Comparison of ENCODE assay signal across 8 cellular contexts in the genomic region with DNA sequence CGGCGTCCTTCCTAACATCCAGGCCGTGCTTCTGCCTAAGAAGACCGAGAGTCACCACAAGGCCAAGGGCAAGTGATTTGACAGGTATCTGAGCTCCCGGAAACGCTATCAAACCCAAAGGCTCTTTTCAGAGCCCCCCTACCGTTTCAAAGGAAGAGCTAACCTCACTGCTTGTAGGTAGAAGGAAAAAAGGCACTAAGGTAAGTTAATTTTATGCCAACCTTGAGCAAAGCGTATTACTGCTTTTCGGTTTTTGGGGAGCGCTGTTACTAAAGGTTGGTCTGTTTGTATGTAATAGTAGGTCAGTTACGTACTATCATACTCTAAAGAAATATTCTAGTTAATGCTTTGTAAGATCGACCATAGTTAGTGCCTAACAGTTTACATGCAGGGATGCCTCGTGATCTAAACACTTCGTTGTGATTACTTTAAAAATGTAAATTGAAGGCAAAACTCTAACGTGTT. TPM values are rescaled to one million over a fixed set of nuclear protein-coding genes. Genes with fewer than 3 reads are reported as not detected.
DNase-seq lines count a peak whose midpoint lies in the region; ATAC-seq, FAIRE-seq and TF ChIP-seq lines count a peak whose summit lies in the region.

No MANE protein-coding gene starts in this region.

- peak overlapping the region; percentile 99 for H3K4me3 ChIP-seq in GM23248
- H3K4me3 ChIP-seq in brain microvascular endothelial cell (ENCODE audit: low read depth, low read length): peak overlapping the region; percentile 78
- peak overlapping the region; percentile 83 to 99 (median 85) for H3K4me3 ChIP-seq in HepG2 (replicated peaks in 1 of 3; ENCODE audit: insufficient read depth in 1 of 3, low read depth in 2 of 3, low read length in 3 of 3)
- peak overlapping the region; percentile 94 to 95 for H3K4me3 ChIP-seq in tibial artery

- intact Hi-C loops in HepG2 (cut with micrococcal nuclease; ENCODE audit: unreplicated experiment): loop anchor here (1.0 to 5.0 kb wide), 3 partner anchors 33 to 1713 kb away; a partner anchor contains a TSS
- intact Hi-C loops in tibial artery (cut with DNase I; ENCODE audit: low total_unique reads): no loop called here

- H3K9ac ChIP-seq in GM23248 (peak overlapping the region; percentile 99), HepG2 (ENCODE audit: insufficient read depth, low read depth, low read length) (peak overlapping the region; percentile 92)

- no peaks in the 10 kb centered on the region for H3K27me3 ChIP-seq in GM23248 (replicated peaks; ENCODE audit: insufficient read depth)
- H3K27me3 ChIP-seq in brain microvascular endothelial cell (replicated peaks): no peaks in the 10 kb centered on the region
- H3K27me3 ChIP-seq in HepG2 (ENCODE audit: control insufficient read depth in 1 of 2, insufficient read depth in 2 of 2, low read length in 2 of 2): no peaks in the 10 kb centered on the region; a peak in 2 of 5 replicates
- H3K27me3 ChIP-seq in tibial artery: no peaks in the 10 kb centered on the region

- POLR2A ChIA-PET in HepG2 (lab: Yijun Ruan, JAX): interaction anchor here (0.6 to 6.4 kb wide), 45 partner anchors 9 to 1769 kb away, joined by 3 to 621 read pairs (median 7); a partner anchor contains a TSS

- H3K27ac ChIP-seq in GM23248 (peak overlapping the region; percentile 92), brain microvascular endothelial cell (peak overlapping the region; percentile 85), HepG2 (ENCODE audit: extremely low read length, insufficient read depth, low read length) (peak overlapping the region; percentile 93), tibial artery (peak overlapping the region; percentile 98)

- DNase-seq in GM23248: peak; percentile 30
- DNase-seq in NCI-H345 (lab: John Stamatoyannopoulos, UW): peak; percentile 55
- no peak for DNase-seq in brain microvascular endothelial cell
- DNase-seq in HepG2 (ENCODE audit: low spot score): no peak
- no peak for DNase-seq in tibial artery
- no peak for DNase-seq in NCI-H446 treated with DMSO at 0.1 percent for 48 hours (lab: John Stamatoyannopoulos, UW)

- H3K4me2 ChIP-seq in GM23248 (ENCODE audit: unreplicated experiment) (peak overlapping the region; percentile 93), HepG2 (ENCODE audit: low read depth, low read length) (peak overlapping the region; percentile 82)

- H2AFZ ChIP-seq in GM23248 (no peak overlapping the region), HepG2 (ENCODE audit: low read length) (no peak overlapping the region)

- no peaks in the 10 kb centered on the region for H3K9me2 ChIP-seq in GM23248 (ENCODE audit: insufficient read depth)

- in situ Hi-C loops in GM23248 (cut with MboI) (no loop called here), brain microvascular endothelial cell (cut with HindIII; ENCODE audit: low pct_ligation_motif_present, low sequenced_read_pairs) (no loop called here), HepG2 (cut with HindIII; ENCODE audit: extremely low pct_ligation_motif_present, low pct_unique_long_range_greater_than_20kb) (loop anchor here (5.0 kb wide), 2 partner anchors 33 to 73 kb away; a partner anchor contains a TSS)

- no peak for TF ChIP-seq EP300 in HepG2 (IDR thresholded peaks at IDR 0.05; ENCODE audit: low read depth in 2 of 2, low read length in 2 of 2)
- TF ChIP-seq EP300 in HepG2 (CRISPR knock-in tag; IDR thresholded peaks at IDR 0.05; ENCODE audit: borderline replicate concordance): no peak

- TF ChIP-seq POLR2A in HepG2 (IDR thresholded peaks at IDR 0.05; ENCODE audit: insufficient read depth in 1 of 2, low read depth in 2 of 2, low read length in 2 of 2): no peak

- peaks cover 5% of the 10 kb centered on the region; the same call in 1 of the 2 replicates for H4K20me1 ChIP-seq in GM23248 (ENCODE audit: insufficient read depth)
- H4K20me1 ChIP-seq in HepG2 (ENCODE audit: insufficient read depth, low read length): peaks cover 20% of the 10 kb centered on the region

- no peaks in the 10 kb centered on the region for H3K9me3 ChIP-seq in GM23248 (ENCODE audit: low read depth)
- no peaks in the 10 kb centered on the region for H3K9me3 ChIP-seq in HepG2 (ENCODE audit: low read length)
- H3K9me3 ChIP-seq in tibial artery: no peaks in the 10 kb centered on the region

- CTCF ChIA-PET in HepG2 (lab: Yijun Ruan, JAX; ENCODE audit: low intra/inter-chr PET ratio, low total read pairs): no interaction called here

- no TSS peak for BruUV-seq in HepG2 (replicated peaks; lab: Mats Ljungman, UMichigan)

- peaks cover 22% of the 10 kb centered on the region for H3K4me1 ChIP-seq in GM23248 (ENCODE audit: insufficient read depth)
- H3K4me1 ChIP-seq in HepG2 (ENCODE audit: insufficient read depth, low read length): peaks cover 53% of the 10 kb centered on the region
- H3K4me1 ChIP-seq in tibial artery: peaks cover 0 to 26% (median 13%) of the 10 kb centered on the region in 4 donors

- H3K79me2 ChIP-seq in GM23248 (ENCODE audit: insufficient read depth) (peaks cover 55% of the 10 kb centered on the region), HepG2 (ENCODE audit: insufficient read depth, low read length) (peaks cover 41% of the 10 kb centered on the region)

- ATAC-seq in HepG2: no peak
- ATAC-seq in HG03108 (IDR thresholded peaks at IDR 0.05; ENCODE audit: unreplicated experiment): no peak
- ATAC-seq in GM21515 (IDR thresholded peaks at IDR 0.05; ENCODE audit: unreplicated experiment): no peak

- TF ChIP-seq RAD21 in HepG2 (CRISPR knock-in tag; IDR thresholded peaks at IDR 0.05): no peak

- FAIRE-seq in HepG2 (lab: Jason Lieb, UNC): no peak

- no peak for TF ChIP-seq CTCF in brain microvascular endothelial cell (IDR thresholded peaks at IDR 0.05; ENCODE audit: low read depth, low read length, missing control alignments)
- no peak; the same call in 1 of the 2 replicates for TF ChIP-seq CTCF in HepG2 (CRISPR knock-in tag; IDR thresholded peaks at IDR 0.05)
- no peak for TF ChIP-seq CTCF in tibial artery (IDR thresholded peaks at IDR 0.05)

- WGBS in GM23248 (ENCODE audit: low coverage in 1 of 2, low lambda C conversion rate in 2 of 2, missing lambda C conversion rate in 2 of 2), 2 experiments: 1 to 2% methylated on average over 15 of the region's 15 CpGs
- 1% methylated on average over 15 of the region's 15 CpGs for WGBS in HepG2 (ENCODE audit: low lambda C conversion rate)

- peaks cover 50% of the 10 kb centered on the region for H3F3A ChIP-seq in GM23248 (ENCODE audit: insufficient read depth)

- H3K36me3 ChIP-seq in GM23248 (ENCODE audit: low read depth) (peaks cover 15% of the 10 kb centered on the region), brain microvascular endothelial cell (replicated peaks) (peaks cover 3% of the 10 kb centered on the region), HepG2 (replicated peaks in 1 of 2; ENCODE audit: control insufficient read depth in 1 of 2, insufficient read depth in 2 of 2, low read length in 2 of 2) (peaks cover 0 to 8% of the 10 kb centered on the region in 2 experiments; a peak in 3 of 5 replicates), tibial artery (peaks cover 4 to 12% (median 5%) of the 10 kb centered on the region in 3 donors)

TF ChIP-seq in HepG2, 621 proteins besides CTCF, POLR2A, EP300 and RAD21 (continues in another document):
- TF ChIP-seq, protein P1, sequence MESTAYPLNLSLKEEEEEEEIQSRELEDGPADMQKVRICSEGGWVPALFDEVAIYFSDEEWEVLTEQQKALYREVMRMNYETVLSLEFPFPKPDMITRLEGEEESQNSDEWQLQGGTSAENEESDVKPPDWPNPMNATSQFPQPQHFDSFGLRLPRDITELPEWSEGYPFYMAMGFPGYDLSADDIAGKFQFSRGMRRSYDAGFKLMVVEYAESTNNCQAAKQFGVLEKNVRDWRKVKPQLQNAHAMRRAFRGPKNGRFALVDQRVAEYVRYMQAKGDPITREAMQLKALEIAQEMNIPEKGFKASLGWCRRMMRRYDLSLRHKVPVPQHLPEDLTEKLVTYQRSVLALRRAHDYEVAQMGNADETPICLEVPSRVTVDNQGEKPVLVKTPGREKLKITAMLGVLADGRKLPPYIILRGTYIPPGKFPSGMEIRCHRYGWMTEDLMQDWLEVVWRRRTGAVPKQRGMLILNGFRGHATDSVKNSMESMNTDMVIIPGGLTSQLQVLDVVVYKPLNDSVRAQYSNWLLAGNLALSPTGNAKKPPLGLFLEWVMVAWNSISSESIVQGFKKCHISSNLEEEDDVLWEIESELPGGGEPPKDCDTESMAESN (CRISPR knock-in tag; conservative IDR thresholded peaks at IDR 0.05): no peak

RNA-seq across cellular contexts. Expression of a gene that starts 37.4 kb away (rescaled TPM):
- total RNA-seq in GM23248 (2014; rRNA removed; shearing (Covaris generic)): 10.8 and 13.2 TPM in 2 replicates
- polyA plus RNA-seq in GM23248 (2016; fragmentation: Nextera tagmentation; extraction: Ambion mirVana) (8.6 and 10.6 TPM in 2 replicates), HepG2 (2011; rRNA removed) (5.7 and 6.3 TPM in 2 replicates)
- 1.9 and 3.7 TPM in 2 replicates for total RNA-seq in HepG2 (2016; rRNA removed; fragmentation: Illumina TruSeq; extraction: Trizol)
- total RNA-seq in HepG2 (2016; cell fraction: cytosol; rRNA removed; fragmentation: Illumina TruSeq; extraction: Trizol; ENCODE audit: low read depth): 0.18 and 0.51 TPM in 2 replicates
- total RNA-seq in HepG2 (2016; cell fraction: insoluble cytoplasmic fraction; rRNA removed; fragmentation: Illumina TruSeq; extraction: Trizol): 1.9 and 4.9 TPM in 2 replicates
- total RNA-seq in HepG2 (2016; cell fraction: membrane; rRNA removed; fragmentation: Illumina TruSeq; extraction: Trizol): 0.41 and 0.49 TPM in 2 replicates
- total RNA-seq in HepG2 (2016; cell fraction: nucleus; rRNA removed; fragmentation: Illumina TruSeq; extraction: Trizol): 3.5 and 4.2 TPM in 2 replicates
- polyA plus RNA-seq in HepG2 (2011; cell fraction: cytosol; rRNA removed): 5.3 and 5.8 TPM in 2 replicates
- 3.7 and 5.3 TPM in 2 replicates for polyA plus RNA-seq in HepG2 (2011; cell fraction: nucleus; rRNA removed)
- 2.4 and 3.5 TPM in 2 replicates for polyA plus RNA-seq in HepG2 (2012)
- polyA plus RNA-seq in HepG2 (2016; cell fraction: cytosol; fragmentation: Illumina TruSeq; extraction: Trizol; ENCODE audit: low read depth): 0.24 and 0.26 TPM in 2 replicates
- 1.4 and 2.1 TPM in 2 replicates for polyA plus RNA-seq in HepG2 (2016; cell fraction: insoluble cytoplasmic fraction; fragmentation: Illumina TruSeq; extraction: Trizol; ENCODE audit: low read depth)
- 0.29 and 0.86 TPM in 2 replicates for polyA plus RNA-seq in HepG2 (2016; cell fraction: membrane; fragmentation: Illumina TruSeq; extraction: Trizol; ENCODE audit: low read depth)
- polyA plus RNA-seq in HepG2 (2016; cell fraction: nucleus; fragmentation: Illumina TruSeq; extraction: Trizol; ENCODE audit: insufficient read depth, low read depth): 7.7 and 8.2 TPM in 2 replicates
- 13.4 and 32.5 TPM in 2 replicates for polyA minus RNA-seq in HepG2 (2011; rRNA and poly(A)+ RNA removed; ENCODE audit: low replicate concordance)
- polyA minus RNA-seq in HepG2 (2011; cell fraction: cytosol; rRNA and poly(A)+ RNA removed): 2.2 and 5.5 TPM in 2 replicates
- polyA minus RNA-seq in HepG2 (2011; cell fraction: nucleus; rRNA and poly(A)+ RNA removed): 3.3 and 4.0 TPM in 2 replicates

Comparison
In these comparisons a context has a peak if more than half of its experiments do, and no peak if none do; other contexts are left out.
1. DNase-seq: peak in GM23248 (single experiment) and NCI-H345 (single experiment); none in brain microvascular endothelial cell (single experiment), HepG2 (single experiment), tibial artery (0 of 2) and NCI-H446 treated with DMSO at 0.1 percent for 48 hours (single experiment).
2. Peak in every context shown above with its lines, with median percentiles within 50 percentile points of each other: H3K27ac ChIP-seq and H3K4me3 ChIP-seq.